Comparison of ENCODE assay signal across 16 cellular contexts in the genomic region with DNA sequence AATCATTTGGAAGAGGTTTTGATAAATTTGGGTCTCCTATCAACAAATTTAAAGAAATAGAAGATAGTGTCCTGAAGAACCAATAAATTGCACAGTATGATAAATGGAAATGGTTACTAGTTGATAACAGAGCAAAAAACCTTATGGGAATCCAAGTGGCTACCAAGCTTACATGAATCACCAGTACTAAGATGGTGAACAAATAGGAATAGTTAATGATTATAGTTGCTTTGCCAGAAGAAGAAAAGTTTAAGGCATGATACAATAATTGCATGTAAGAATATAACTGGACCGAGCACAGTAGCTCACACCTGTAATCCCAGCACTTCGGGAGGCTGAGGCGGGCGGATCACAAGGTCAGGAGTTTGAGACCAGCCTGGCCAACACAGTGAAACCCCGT.
"Had no signal": no experiment of that assay in that cellular context is flagged by ENCODE, and none has a peak within 500 bp of the region (broad histone marks: within the 10 kb centered on the region; RNA-seq: fewer than 3 reads in every experiment).

No MANE protein-coding gene starts in this region.

- H3K27me3 Mint-ChIP-seq: activated naive CD4-positive, alpha-beta T cell treated with anti-CD3 and anti-CD28 coated beads, Interleukin-2, amount 50 U/mL, for 24 hours; naive thymus-derived CD8-positive, alpha-beta T cell had no signal

- H3K4me1 Mint-ChIP-seq: activated naive CD4-positive, alpha-beta T cell treated with anti-CD3 and anti-CD28 coated beads, Interleukin-2, amount 50 U/mL, for 24 hours; immature natural killer cell; naive thymus-derived CD8-positive, alpha-beta T cell had no signal

- H3K36me3 Mint-ChIP-seq: activated naive CD4-positive, alpha-beta T cell treated with anti-CD3 and anti-CD28 coated beads, Interleukin-2, amount 50 U/mL, for 24 hours had no signal

- DNase-seq: activated CD4-positive, alpha-beta T cell treated with anti-CD3 and anti-CD28 coated beads, Interleukin-2, amount 50 U/mL, for 4 hours; activated gamma-delta T cell; activated T-cell treated with anti-CD3 and anti-CD28 coated beads, Interleukin-2, amount 50 U/mL, for 72 hours; effector memory CD4-positive, alpha-beta T cell; heart right ventricle; immature natural killer cell; left cardiac atrium; mesendoderm; naive thymus-derived CD8-positive, alpha-beta T cell; pancreas; stimulated activated CD4-positive, alpha-beta T cell treated with anti-CD3 and anti-CD28 coated beads, Interleukin-4, amount 100 ng/mL, for 1 hour; upper lobe of left lung had no signal

- H3K27ac ChIP-seq: cardiac muscle cell, heart right ventricle, pancreas, thoracic aorta, upper lobe of left lung had no signal

- H3K4me3 ChIP-seq: cardiac muscle cell, heart right ventricle, pancreas, smooth muscle cell, thoracic aorta, upper lobe of left lung had no signal

- H3K27ac Mint-ChIP-seq: activated naive CD4-positive, alpha-beta T cell treated with anti-CD3 and anti-CD28 coated beads, Interleukin-2, amount 50 U/mL, for 24 hours; activated T-cell treated with anti-CD3 and anti-CD28 coated beads, Interleukin-2, amount 50 U/mL, for 72 hours; naive thymus-derived CD8-positive, alpha-beta T cell had no signal

- H3K4me1 ChIP-seq: heart right ventricle, pancreas, upper lobe of left lung had no signal

- H3K36me3 ChIP-seq: cardiac muscle cell, pancreas, upper lobe of left lung had no signal

- H3K4me3 Mint-ChIP-seq: activated naive CD4-positive, alpha-beta T cell treated with anti-CD3 and anti-CD28 coated beads, Interleukin-2, amount 50 U/mL, for 24 hours; activated T-cell treated with anti-CD3 and anti-CD28 coated beads, Interleukin-2, amount 50 U/mL, for 72 hours; immature natural killer cell; naive thymus-derived CD8-positive, alpha-beta T cell had no signal

- H3K27me3 ChIP-seq: cardiac muscle cell, heart right ventricle, pancreas, upper lobe of left lung had no signal

- H3K9me3 Mint-ChIP-seq: activated naive CD4-positive, alpha-beta T cell treated with anti-CD3 and anti-CD28 coated beads, Interleukin-2, amount 50 U/mL, for 24 hours; activated T-cell treated with anti-CD3 and anti-CD28 coated beads, Interleukin-2, amount 50 U/mL, for 72 hours; immature natural killer cell; naive thymus-derived CD8-positive, alpha-beta T cell had no signal

- H3K9me3 ChIP-seq: heart right ventricle, pancreas, thoracic aorta, upper lobe of left lung had no signal
